In the genomic region with DNA sequence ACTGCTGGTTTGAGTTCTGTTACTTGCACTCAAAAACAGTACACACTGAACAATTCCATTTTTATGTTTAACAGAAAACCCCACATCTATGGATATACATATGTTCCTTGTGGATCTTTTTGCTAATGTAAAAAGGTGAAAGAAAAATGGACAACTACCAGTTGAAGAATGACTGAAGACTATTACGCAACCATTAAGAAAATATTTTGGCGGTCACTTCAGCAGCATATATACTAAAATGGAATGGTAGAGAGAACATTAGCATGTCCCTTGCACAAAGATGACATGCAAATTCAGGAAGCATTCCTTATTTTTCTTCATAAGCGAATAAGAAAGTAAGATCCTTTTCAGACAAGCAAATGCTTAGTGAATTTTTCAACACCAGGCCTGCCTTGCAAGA, we compare ENCODE assay signal across 8 cellular contexts.
"Had no signal": no experiment of that assay in that cellular context is flagged by ENCODE, and none has a peak within 500 bp of the region (broad histone marks: within the 10 kb centered on the region; RNA-seq: fewer than 3 reads in every experiment).

No MANE protein-coding gene starts in this region.

- H3K4me3 ChIP-seq: GM23248 had no signal

- H3K9ac ChIP-seq: GM23248, KMS-11 had no signal

- H3K27ac ChIP-seq: GM23248, KMS-11 had no signal

- H2AFZ ChIP-seq: GM23248 had no signal

- FAIRE-seq: H54, HTR-8/SVneo had no signal

- DNase-seq: GM23248, GOT3, H9, HCEC 1CT, KBM-7 had no signal

- H3K4me2 ChIP-seq: KMS-11 had no signal
